ENCODE assay signal across 8 cellular contexts in genomic region chr6:131949909-131950766, GRCh38. TPM values are rescaled to one million over a fixed set of nuclear protein-coding genes. Genes with fewer than 3 reads are reported as not detected.
DNase-seq lines count a peak whose midpoint lies in the region; ATAC-seq and TF ChIP-seq lines count a peak whose summit lies in the region.

No MANE protein-coding gene starts in this region.

- CTCF ChIA-PET in HCT116 (lab: Charles Lee) (interaction anchor here (1.0 to 1.4 kb wide), 2 partner anchors 11 to 248 kb away, joined by 3 read pairs; no protein-coding TSS in a partner anchor), PC-9 (lab: Charles Lee) (no interaction called here)

- peak overlapping the region; percentile 52 for H3K9ac ChIP-seq in HCT116 (ENCODE audit: low read length)

- TF ChIP-seq CTCF in HCT116 (IDR thresholded peaks at IDR 0.05 in 2 of 3, conservative IDR thresholded peaks at IDR 0.05 in 1 of 3; ENCODE audit: borderline replicate concordance in 1 of 3, insufficient read depth in 1 of 3, low read depth in 2 of 3, low read length in 2 of 3) (peak; percentile 32 to 53 (median 51); a peak in 5 of 6 replicates), PC-9 (conservative IDR thresholded peaks at IDR 0.05) (no peak)

- peak overlapping the region; percentile 83 for H3K4me2 ChIP-seq in HCT116 (ENCODE audit: low read length)
- H3K4me2 ChIP-seq in PC-9 = no peak overlapping the region

- H3K9me3 ChIP-seq in HCT116 (ENCODE audit: control insufficient read depth in 1 of 2, insufficient read depth in 1 of 2, low read depth in 1 of 2, low read length in 2 of 2) (no peaks in the 10 kb centered on the region), PC-9 (ENCODE audit: insufficient read depth, low read depth) (no peaks in the 10 kb centered on the region; the same call in 1 of the 2 replicates)

- intact Hi-C loops in HCT116 (cut with micrococcal nuclease) = no loop called here
- intact Hi-C loops in PC-9 (cut with micrococcal nuclease; ENCODE audit: unreplicated experiment) = loop anchor here (5.0 to 10.0 kb wide), 2 partner anchors 862 to 1795 kb away; partner anchors contain the start of gene RPS12

- peak overlapping the region; percentile 57; the same call in 1 of the 2 replicates for H3K27ac ChIP-seq in HCT116 (ENCODE audit: low read depth, low read length)
- H3K27ac ChIP-seq in PC-9 = no peak overlapping the region

- BruUV-seq in HCT116 (replicated peaks; lab: Mats Ljungman, UMichigan) (TSS peak; percentile 78), PC-9 (replicated peaks; lab: Mats Ljungman, UMichigan) (TSS peak; percentile 61)

- H3K36me3 ChIP-seq in HCT116 (ENCODE audit: control insufficient read depth in 1 of 2, insufficient read depth in 2 of 2, low read length in 2 of 2) (no peaks in the 10 kb centered on the region), PC-9 (ENCODE audit: low read depth) (no peaks in the 10 kb centered on the region)

- no peaks in the 10 kb centered on the region; the same call in 1 of the 2 replicates for H3F3A ChIP-seq in PC-9 (ENCODE audit: insufficient read depth, low read depth)

- TF ChIP-seq POLR2A in HCT116 (IDR thresholded peaks at IDR 0.05; ENCODE audit: borderline replicate concordance, extremely low read depth, insufficient read depth, insufficient read length) = no peak

- H3K79me2 ChIP-seq in HCT116 (ENCODE audit: insufficient read depth, low read length) (no peaks in the 10 kb centered on the region), PC-9 (ENCODE audit: low read depth) (no peaks in the 10 kb centered on the region)

- no peaks in the 10 kb centered on the region for H4K20me1 ChIP-seq in HCT116 (ENCODE audit: insufficient read depth)
- no peaks in the 10 kb centered on the region for H4K20me1 ChIP-seq in PC-9 (ENCODE audit: insufficient read depth)

- in situ Hi-C loops in T47D (cut with HindIII; ENCODE audit: low pct_unique_long_range_greater_than_20kb, low sequenced_read_pairs) = no loop called here

- POLR2A ChIA-PET in HCT116 (lab: Charles Lee) = interaction anchor here (1.3 to 1.4 kb wide), 2 partner anchors 35 to 268 kb away, joined by 3 to 5 read pairs; no protein-coding TSS in a partner anchor
- POLR2A ChIA-PET in PC-9 (lab: Charles Lee; ENCODE audit: unreplicated experiment) = interaction anchor here (0.6 to 0.7 kb wide), 2 partner anchors 40 to 550 kb away, joined by 3 to 4 read pairs; no protein-coding TSS in a partner anchor

- RAD21 ChIA-PET in HCT116 (lab: Charles Lee; ENCODE audit: low non-redundant PET in 1 of 2, low total read pairs in 2 of 2, uncharacterized antibody in 2 of 2, unreplicated experiment in 2 of 2) = no interaction called here

- H3K4me1 ChIP-seq in HCT116 (ENCODE audit: control insufficient read depth in 1 of 2, insufficient read depth in 2 of 2, low read length in 2 of 2) (peaks cover 9 to 34% of the 10 kb centered on the region in 2 experiments), PC-9 (replicated peaks; ENCODE audit: insufficient read depth) (peaks cover 31% of the 10 kb centered on the region)

- peak overlapping the region; percentile 47 to 60 for H3K4me3 ChIP-seq in HCT116 (replicated peaks in 1 of 2; ENCODE audit: low read depth in 1 of 2, low read length in 2 of 2)
- H3K4me3 ChIP-seq in PC-9 = no peak overlapping the region
- H3K4me3 ChIP-seq in iPS-11a (ENCODE audit: low read depth, low read length) = peak overlapping the region; percentile 90

- H3K9me2 ChIP-seq in HCT116 (ENCODE audit: insufficient read depth) (no peaks in the 10 kb centered on the region), PC-9 (ENCODE audit: insufficient read depth) (no peaks in the 10 kb centered on the region; the same call in 1 of the 2 replicates)

- H3K27me3 ChIP-seq in HCT116 (ENCODE audit: insufficient read depth, low read length) (no peaks in the 10 kb centered on the region), PC-9 (ENCODE audit: insufficient read depth, low read depth) (no peaks in the 10 kb centered on the region)

- DNase-seq in D341Med (ENCODE audit: low spot score) = peak; percentile 74
- DNase-seq in HCT116 (ENCODE audit: low read depth, low spot score) = peak; percentile 32
- no peak for DNase-seq in PC-9
- DNase-seq in T47D (ENCODE audit: low read depth in 1 of 2, low spot score in 1 of 2) = peak; percentile 33 to 60
- DNase-seq in renal cortical epithelial cell (ENCODE audit: low read depth) = peak; percentile 82

- ATAC-seq in HCT116 (peak; percentile 69), HG02970 (IDR thresholded peaks at IDR 0.05; ENCODE audit: low FRiP score, unreplicated experiment) (no peak), GM21825 (IDR thresholded peaks at IDR 0.05; ENCODE audit: unreplicated experiment) (no peak)

- H2AFZ ChIP-seq in HCT116 (ENCODE audit: low read depth, low read length, poor library complexity, severe bottlenecking) (no peak overlapping the region), PC-9 (no peak overlapping the region)

- peak; percentile 57 for TF ChIP-seq RAD21 in HCT116 (IDR thresholded peaks at IDR 0.05; ENCODE audit: low read depth)

TF ChIP-seq in HCT116, 20 proteins besides CTCF, POLR2A, EP300 and RAD21:
- TF ChIP-seq YY1 (IDR thresholded peaks at IDR 0.05; ENCODE audit: extremely low read depth, insufficient replicate concordance, low read depth, low read length) (peak; percentile 5), POLR2AphosphoS5 (IDR thresholded peaks at IDR 0.05; ENCODE audit: low read depth, low read length) (no peak)

RNA-seq across cellular contexts. Expression of gene CCN2, which starts 1.0 kb away (rescaled TPM):
- total RNA-seq in HCT116 (2021; ENCODE audit: unreplicated experiment) (3.1 TPM), PC-9 (2021) (20.2 and 34.1 TPM in 2 replicates), renal cortical epithelial cell (36.1 and 166 TPM in 2 replicates)
- polyA plus RNA-seq in HCT116 (2012) = 3.7 and 4.7 TPM in 2 replicates

Comparison
In these comparisons a context has a peak if more than half of its experiments do, and no peak if none do; other contexts are left out.
1. DNase-seq: peak in D341Med (single experiment), HCT116 (single experiment), T47D (2 of 2) and renal cortical epithelial cell (single experiment); none in PC-9 (0 of 2).